Comparison of ENCODE assay signal across 1 cellular context in genomic region chr9:114689813-114690212, GRCh38.
TF ChIP-seq lines count a peak whose summit lies in the region.

No MANE protein-coding gene starts in this region.

TF ChIP-seq in K562, 482 proteins besides CTCF, POLR2A, EP300 and RAD21:
- no peak for TF ChIP-seq FOXM1 (IDR thresholded peaks at IDR 0.05; ENCODE audit: low read depth)
- TF ChIP-seq FOXM1 (CRISPR knock-in tag; IDR thresholded peaks at IDR 0.05; ENCODE audit: low read depth) = no peak
- no peak for TF ChIP-seq SNAPC5 (CRISPR knock-in tag; IDR thresholded peaks at IDR 0.05)
- TF ChIP-seq ZC3H11A (IDR thresholded peaks at IDR 0.05; ENCODE audit: low read depth, low read length) = no peak
- TF ChIP-seq, protein P1, sequence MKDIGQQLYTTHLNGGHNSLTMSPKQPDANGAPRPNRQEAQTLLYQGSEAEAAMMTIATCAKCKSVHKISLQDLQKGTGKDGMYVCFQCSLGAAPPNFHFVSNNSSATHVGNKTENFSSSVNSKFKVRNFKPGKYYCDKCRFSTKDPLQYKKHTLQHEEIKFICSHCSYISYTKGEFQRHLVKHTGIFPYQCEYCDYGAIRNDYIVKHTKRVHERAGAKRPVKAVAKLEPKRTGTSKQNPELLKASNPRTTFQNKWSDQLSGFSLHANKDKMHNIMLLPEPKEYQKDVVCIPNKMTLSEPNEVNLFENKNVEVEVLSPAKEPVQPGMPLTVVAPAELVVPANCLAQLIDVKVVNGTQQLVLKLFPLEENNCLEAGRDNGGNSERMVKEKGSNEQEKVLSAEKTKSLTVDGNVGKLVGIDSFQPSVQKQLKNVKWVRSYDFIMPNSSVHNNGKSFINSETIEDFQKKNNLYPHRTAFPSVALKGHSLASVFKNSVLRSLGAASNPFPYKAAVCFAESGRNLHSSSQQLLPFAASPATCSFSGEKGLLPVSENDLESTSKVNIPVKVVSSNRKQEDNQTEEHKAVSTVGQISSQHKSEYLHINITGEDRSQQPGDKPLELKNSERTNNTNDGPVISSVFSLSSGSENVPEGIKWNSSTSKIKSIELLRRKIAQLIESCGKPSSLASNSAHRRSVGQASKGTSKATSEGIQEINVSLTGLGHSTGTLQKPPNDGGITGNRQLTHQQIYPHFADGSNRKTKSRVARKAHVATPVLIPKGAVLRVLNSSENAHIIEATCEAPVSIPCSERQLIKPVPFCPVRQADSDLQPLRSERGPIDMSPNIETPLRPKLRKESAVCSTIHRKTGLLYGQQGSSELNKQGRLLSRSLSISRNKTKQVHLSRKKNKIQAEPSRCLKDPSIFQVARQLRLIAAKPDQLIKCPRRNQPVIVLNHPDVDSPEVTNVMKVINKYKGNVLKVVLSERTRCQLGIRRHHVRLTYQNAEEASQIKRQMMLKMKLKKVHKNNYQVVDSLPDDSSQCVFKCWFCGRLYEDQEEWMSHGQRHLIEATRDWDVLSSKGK (CRISPR knock-in tag; IDR thresholded peaks at IDR 0.05) = no peak
- 0 out of 2 replicates have a peak, but pooled peaks have one; percentile 20 for TF ChIP-seq ELF4 (CRISPR knock-in tag; IDR thresholded peaks at IDR 0.05)
- TF ChIP-seq RNF2 (IDR thresholded peaks at IDR 0.05) = no peak
- no peak for TF ChIP-seq EP400 (IDR thresholded peaks at IDR 0.05)
- no peak for TF ChIP-seq LEF1 (IDR thresholded peaks at IDR 0.05)
